ENCODE assay signal across 8 cellular contexts in genomic region chr21:34129039-34129891, GRCh38. TPM values are rescaled to one million over a fixed set of nuclear protein-coding genes. Genes with fewer than 3 reads are reported as not detected.
DNase-seq lines count a peak whose midpoint lies in the region; ATAC-seq and TF ChIP-seq lines count a peak whose summit lies in the region.

No MANE protein-coding gene starts in this region.

- no peaks in the 10 kb centered on the region for H3K27me3 Mint-ChIP-seq in activated T-cell treated with anti-CD3 and anti-CD28 coated beads, Interleukin-2, amount 50 U/mL, for 24 hours
- no peaks in the 10 kb centered on the region for H3K27me3 Mint-ChIP-seq in nephron (ENCODE audit: low read depth)
- no peaks in the 10 kb centered on the region for H3K27me3 Mint-ChIP-seq in stimulated activated naive B cell treated with anti-CD40 and anti-IgM and Interleukin-4, amounts not matched to agents 10 μg/mL and 1 μg/mL and 100 μg/mL, for 72 hours

- no peaks in the 10 kb centered on the region for H3K27me3 ChIP-seq in esophagus (ENCODE audit: control insufficient read depth in 1 of 2, insufficient read depth in 2 of 2, low read length in 2 of 2)

- DNase-seq in DMS79 treated with DMSO at 0.1 percent for 48 hours (lab: John Stamatoyannopoulos, UW) (peak; percentile 96), NCI-H446 treated with DMSO at 0.1 percent for 48 hours (lab: John Stamatoyannopoulos, UW) (peak; percentile 62)
- DNase-seq in activated T-cell treated with anti-CD3 and anti-CD28 coated beads, Interleukin-2, amount 50 U/mL, for 24 hours, result peak; percentile 68
- DNase-seq in stimulated activated naive B cell treated with anti-CD40 and anti-IgM and Interleukin-4, amounts not matched to agents 10 μg/mL and 1 μg/mL and 100 μg/mL, for 72 hours, result no peak

- no peak overlapping the region for H3K4me3 ChIP-seq in esophagus (ENCODE audit: low read depth in 1 of 2, low read length in 2 of 2)

- peaks cover 93% of the 10 kb centered on the region for H3K4me1 Mint-ChIP-seq in activated T-cell treated with anti-CD3 and anti-CD28 coated beads, Interleukin-2, amount 50 U/mL, for 24 hours (ENCODE audit: low read depth)
- H3K4me1 Mint-ChIP-seq in nephron, result peaks cover 50% of the 10 kb centered on the region
- peaks cover 56 to 59% of the 10 kb centered on the region in 2 donors for H3K4me1 Mint-ChIP-seq in stimulated activated naive B cell treated with anti-CD40 and anti-IgM and Interleukin-4, amounts not matched to agents 10 μg/mL and 1 μg/mL and 100 μg/mL, for 72 hours

- H3K9me3 ChIP-seq in esophagus (ENCODE audit: control insufficient read depth in 2 of 2, insufficient read depth in 1 of 2, low read depth in 1 of 2, low read length in 1 of 2), result no peaks in the 10 kb centered on the region

- peak; percentile 80 to 85 for ATAC-seq in stimulated activated naive B cell treated with anti-CD40 and anti-IgM and Interleukin-4, amounts not matched to agents 10 μg/mL and 1 μg/mL and 100 μg/mL, for 72 hours (replicated peaks)
- ATAC-seq in GM21390 (IDR thresholded peaks at IDR 0.05; ENCODE audit: unreplicated experiment) (no peak), HG03039 (IDR thresholded peaks at IDR 0.05; ENCODE audit: unreplicated experiment) (no peak)

- H3K36me3 ChIP-seq in esophagus (ENCODE audit: control insufficient read depth in 2 of 2, insufficient read depth in 2 of 2, low read length in 1 of 2), result peaks cover 2 to 7% of the 10 kb centered on the region in 2 donors

- peak overlapping the region; percentile 63 to 72 for H3K27ac ChIP-seq in esophagus (ENCODE audit: low read depth in 2 of 2, low read length in 1 of 2)

- H3K27ac Mint-ChIP-seq in activated T-cell treated with anti-CD3 and anti-CD28 coated beads, Interleukin-2, amount 50 U/mL, for 24 hours, result peak overlapping the region; percentile 97
- peak overlapping the region; percentile 97 to 99 (median 98) for H3K27ac Mint-ChIP-seq in nephron
- H3K27ac Mint-ChIP-seq in stimulated activated naive B cell treated with anti-CD40 and anti-IgM and Interleukin-4, amounts not matched to agents 10 μg/mL and 1 μg/mL and 100 μg/mL, for 72 hours, result no peak overlapping the region

- 28% methylated on average over 17 of the region's 17 CpGs for WGBS in esophagus, 2 donors

- peak overlapping the region; percentile 70 for H3K4me3 Mint-ChIP-seq in activated T-cell treated with anti-CD3 and anti-CD28 coated beads, Interleukin-2, amount 50 U/mL, for 24 hours
- H3K4me3 Mint-ChIP-seq in nephron, result peak overlapping the region; percentile 4 to 66 (median 60)
- no peak overlapping the region for H3K4me3 Mint-ChIP-seq in stimulated activated naive B cell treated with anti-CD40 and anti-IgM and Interleukin-4, amounts not matched to agents 10 μg/mL and 1 μg/mL and 100 μg/mL, for 72 hours

- peaks cover 3% of the 10 kb centered on the region for H3K9me3 Mint-ChIP-seq in activated T-cell treated with anti-CD3 and anti-CD28 coated beads, Interleukin-2, amount 50 U/mL, for 24 hours
- no peaks in the 10 kb centered on the region for H3K9me3 Mint-ChIP-seq in nephron
- peaks cover 6 to 9% of the 10 kb centered on the region in 2 donors for H3K9me3 Mint-ChIP-seq in stimulated activated naive B cell treated with anti-CD40 and anti-IgM and Interleukin-4, amounts not matched to agents 10 μg/mL and 1 μg/mL and 100 μg/mL, for 72 hours

- peaks cover 9 to 13% of the 10 kb centered on the region in 2 donors for H3K4me1 ChIP-seq in esophagus (ENCODE audit: control insufficient read depth in 2 of 2, insufficient read depth in 2 of 2, low read length in 1 of 2)

- H3K36me3 Mint-ChIP-seq in activated T-cell treated with anti-CD3 and anti-CD28 coated beads, Interleukin-2, amount 50 U/mL, for 24 hours (ENCODE audit: low read depth), result peaks cover 93% of the 10 kb centered on the region
- H3K36me3 Mint-ChIP-seq in nephron (ENCODE audit: low read depth), result peaks cover 57% of the 10 kb centered on the region
- peaks cover 44 to 79% of the 10 kb centered on the region in 2 donors for H3K36me3 Mint-ChIP-seq in stimulated activated naive B cell treated with anti-CD40 and anti-IgM and Interleukin-4, amounts not matched to agents 10 μg/mL and 1 μg/mL and 100 μg/mL, for 72 hours

- TF ChIP-seq CTCF in nephron (IDR thresholded peaks at IDR 0.05; ENCODE audit: unreplicated experiment in 3 of 3), result peak; percentile 44 to 56 (median 45)

RNA-seq across cellular contexts. Expression of gene MRPS6, which starts 55.9 kb away (rescaled TPM):
- polyA plus RNA-seq in esophagus, result 10 to 100 TPM; 24.3 to 37.8 TPM

RNA-seq across cellular contexts. Expression of gene SLC5A3, which starts 55.9 kb away (rescaled TPM):
- 1 to 10 TPM; 1.4 to 1.6 TPM for polyA plus RNA-seq in esophagus

Comparison
In these comparisons a context has a peak if more than half of its experiments do, and no peak if none do; other contexts are left out.
1. H3K4me3 Mint-ChIP-seq: peak in activated T-cell treated with anti-CD3 and anti-CD28 coated beads, Interleukin-2, amount 50 U/mL, for 24 hours (single experiment) and nephron (3 of 3); none in stimulated activated naive B cell treated with anti-CD40 and anti-IgM and Interleukin-4, amounts not matched to agents 10 μg/mL and 1 μg/mL and 100 μg/mL, for 72 hours (0 of 2).
2. ATAC-seq: peak in stimulated activated naive B cell treated with anti-CD40 and anti-IgM and Interleukin-4, amounts not matched to agents 10 μg/mL and 1 μg/mL and 100 μg/mL, for 72 hours (2 of 2); none in GM21390 (single experiment) and HG03039 (single experiment).